In the genomic region with DNA sequence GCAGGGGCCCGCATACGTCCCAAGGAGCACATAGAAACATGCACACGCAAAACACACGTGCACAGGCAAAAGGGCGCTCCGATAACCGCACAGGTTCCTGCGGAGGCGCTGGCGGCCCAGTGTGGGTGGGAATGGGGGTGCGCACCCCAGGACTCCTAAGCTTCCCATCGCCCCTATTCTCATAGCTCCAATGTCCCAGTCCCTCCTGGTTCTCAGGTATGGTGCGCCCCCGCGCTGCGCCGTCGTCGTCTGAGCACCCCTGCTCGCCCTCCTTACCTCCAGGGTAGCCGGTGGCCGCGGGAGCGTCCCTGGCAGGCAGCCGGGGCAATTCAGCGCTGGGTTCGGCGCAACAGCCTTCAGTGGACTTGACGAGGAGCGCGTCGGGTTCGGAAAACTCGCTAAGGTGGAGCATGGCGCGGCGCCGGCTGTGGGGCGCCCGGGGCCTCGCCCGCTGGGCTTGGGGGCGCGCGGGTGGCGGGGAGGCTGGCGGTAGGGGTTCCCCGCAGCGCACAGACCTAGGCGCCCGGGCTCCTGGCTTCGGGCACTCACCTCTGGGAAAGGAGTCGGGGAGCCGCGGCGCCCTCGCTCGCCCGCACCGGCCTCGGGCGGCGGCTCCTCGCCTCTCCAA, we compare ENCODE assay signal across 8 cellular contexts. TPM values are rescaled to one million over a fixed set of nuclear protein-coding genes. Genes with fewer than 3 reads are reported as not detected.
DNase-seq lines count a peak whose midpoint lies in the region; ATAC-seq and TF ChIP-seq lines count a peak whose summit lies in the region.

No MANE protein-coding gene starts in this region.

- peaks cover 65% of the 10 kb centered on the region for H3K27me3 Mint-ChIP-seq in T-helper 17 cell

- H3K4me3 Mint-ChIP-seq in T-helper 17 cell, result peak overlapping the region; percentile 75

- peak overlapping the region; percentile 24 for H3K27ac Mint-ChIP-seq in T-helper 17 cell

- H3K9me3 ChIP-seq in T-helper 17 cell (ENCODE audit: control insufficient read depth, low read length, poor library complexity, severe bottlenecking), result no peaks in the 10 kb centered on the region

- no peak for TF ChIP-seq CTCF in epithelial cell of proximal tubule (conservative IDR thresholded peaks at IDR 0.05; ENCODE audit: low read depth, low read length)

- DNase-seq in activated naive CD4-positive, alpha-beta T cell treated with Interleukin-2 at 50 U/mL for 16 hours, result peak; percentile 6
- no peak for DNase-seq in activated naive CD4-positive, alpha-beta T cell (lab: John Stamatoyannopoulos, UW)
- DNase-seq in T-helper 17 cell, result peak in 1 of 3 donors; percentile 14
- DNase-seq in epithelial cell of proximal tubule (ENCODE audit: low read depth), result no peak
- DNase-seq in retina, result peak; percentile 44
- no peak for DNase-seq in NCI-H2029 treated with DMSO at 0.1 percent for 48 hours (lab: John Stamatoyannopoulos, UW)

- peaks cover 6% of the 10 kb centered on the region for H3K4me1 Mint-ChIP-seq in T-helper 17 cell

- ATAC-seq in T-helper 17 cell (peak; percentile 4), GM21526 (IDR thresholded peaks at IDR 0.05; ENCODE audit: low FRiP score, unreplicated experiment) (no peak), GM18519 (IDR thresholded peaks at IDR 0.05; ENCODE audit: low FRiP score, unreplicated experiment) (no peak)

- H3K4me3 ChIP-seq in epithelial cell of proximal tubule (ENCODE audit: low read depth, low read length), result peak overlapping the region; percentile 50

- H3K36me3 Mint-ChIP-seq in T-helper 17 cell (ENCODE audit: low read depth), result peaks cover 3% of the 10 kb centered on the region

RNA-seq across cellular contexts. Expression of gene EGR4, which starts 0.3 kb away (rescaled TPM):
- total RNA-seq in T-helper 17 cell, result under 1 TPM; 0.52 to 0.70 TPM
- total RNA-seq in epithelial cell of proximal tubule, result 0.07 TPM in 1 of 2 replicates, not detected in the other

RNA-seq across cellular contexts. Expression of gene FBXO41, which starts 8.7 kb away (rescaled TPM):
- total RNA-seq in T-helper 17 cell (10 to 100 TPM; 13.3 to 13.5 TPM), epithelial cell of proximal tubule (2.4 and 4.5 TPM in 2 replicates)

RNA-seq across cellular contexts. Expression of gene CCT7, which starts 58.9 kb away (rescaled TPM):
- total RNA-seq in T-helper 17 cell (100 to 1,000 TPM; 132 to 152 TPM), epithelial cell of proximal tubule (393 and 559 TPM in 2 replicates)

RNA-seq across cellular contexts. Expression of gene PRADC1, which starts 60.0 kb away (rescaled TPM):
- total RNA-seq in T-helper 17 cell (1 to 10 TPM; 4.7 to 5.9 TPM), epithelial cell of proximal tubule (5.0 and 22.3 TPM in 2 replicates)

Comparison
In these comparisons a context has a peak if more than half of its experiments do, and no peak if none do; other contexts are left out.
1. DNase-seq: peak in activated naive CD4-positive, alpha-beta T cell treated with Interleukin-2 at 50 U/mL for 16 hours (single experiment) and retina (single experiment); none in activated naive CD4-positive, alpha-beta T cell (0 of 4), epithelial cell of proximal tubule (single experiment) and NCI-H2029 treated with DMSO at 0.1 percent for 48 hours (single experiment).